1 cellular context compared by ENCODE assay signal in the genomic region with DNA sequence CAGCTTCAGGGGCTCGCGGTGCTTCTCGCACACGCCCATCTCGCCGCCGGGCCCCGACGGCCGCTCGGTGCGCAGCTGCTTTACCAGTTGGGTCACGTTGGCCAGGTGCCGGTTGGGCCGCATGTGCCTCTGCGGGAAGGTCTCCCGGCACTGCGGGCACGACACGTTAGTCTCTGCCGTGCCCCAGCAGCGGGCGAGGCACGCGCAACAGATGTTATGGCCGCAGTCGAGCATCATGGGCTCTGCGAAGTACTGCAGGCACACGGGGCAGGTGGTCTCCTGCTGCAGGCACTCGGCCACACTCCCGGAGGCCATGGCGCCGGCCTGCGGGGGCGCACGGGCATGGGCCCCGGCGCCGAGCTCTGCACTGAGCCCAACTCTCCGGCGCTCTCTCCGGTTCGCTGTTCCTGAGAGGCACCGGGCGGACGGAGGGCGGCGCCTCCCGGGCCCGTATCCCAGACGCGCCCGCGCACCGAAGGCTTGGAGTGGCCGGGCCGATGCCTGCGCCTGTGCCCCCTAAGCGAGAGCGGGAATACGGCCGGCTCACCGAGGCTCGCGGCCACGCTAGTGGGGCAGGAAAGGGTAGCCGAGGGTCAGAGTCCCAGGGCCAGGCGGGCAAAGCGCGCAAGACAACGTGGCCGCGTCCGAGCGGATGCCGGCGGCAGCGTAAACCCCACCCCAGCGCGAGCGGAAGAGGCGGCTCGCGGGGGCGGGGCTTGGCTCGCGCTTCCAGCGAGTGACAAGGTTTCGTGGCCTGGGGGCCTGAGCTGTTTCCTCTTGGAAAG.
A peak's percentile ranks its signal among the peaks of the same experiment; 100 is the strongest.
TF ChIP-seq lines count a peak whose summit lies in the region.

A gene with protein sequence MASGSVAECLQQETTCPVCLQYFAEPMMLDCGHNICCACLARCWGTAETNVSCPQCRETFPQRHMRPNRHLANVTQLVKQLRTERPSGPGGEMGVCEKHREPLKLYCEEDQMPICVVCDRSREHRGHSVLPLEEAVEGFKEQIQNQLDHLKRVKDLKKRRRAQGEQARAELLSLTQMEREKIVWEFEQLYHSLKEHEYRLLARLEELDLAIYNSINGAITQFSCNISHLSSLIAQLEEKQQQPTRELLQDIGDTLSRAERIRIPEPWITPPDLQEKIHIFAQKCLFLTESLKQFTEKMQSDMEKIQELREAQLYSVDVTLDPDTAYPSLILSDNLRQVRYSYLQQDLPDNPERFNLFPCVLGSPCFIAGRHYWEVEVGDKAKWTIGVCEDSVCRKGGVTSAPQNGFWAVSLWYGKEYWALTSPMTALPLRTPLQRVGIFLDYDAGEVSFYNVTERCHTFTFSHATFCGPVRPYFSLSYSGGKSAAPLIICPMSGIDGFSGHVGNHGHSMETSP (minus strand): TSS at position 668 of the 785 bp plus-strand sequence. CDS start 353 bp downstream, at position 315.

TF ChIP-seq in WTC11, 78 proteins besides CTCF, POLR2A, EP300 and RAD21 (continued from another document and continues in another):
- TF ChIP-seq ZNF219 (CRISPR knock-in tag; IDR thresholded peaks at IDR 0.05; ENCODE audit: borderline replicate concordance) (no peak), SOX15 (CRISPR knock-in tag; IDR thresholded peaks at IDR 0.05) (no peak), MYBL2 (CRISPR knock-in tag; IDR thresholded peaks at IDR 0.05) (peak; percentile 75; the same call in 1 of the 2 replicates), NFYB (CRISPR knock-in tag; conservative IDR thresholded peaks at IDR 0.05; ENCODE audit: low read depth) (no peak; the same call in 1 of the 2 replicates), KAT7 (CRISPR knock-in tag; IDR thresholded peaks at IDR 0.05; ENCODE audit: borderline replicate concordance) (peak; percentile 99), NFE2L1 (CRISPR knock-in tag; IDR thresholded peaks at IDR 0.05) (0 out of 2 replicates have a peak, but pooled peaks have one; percentile 60), ZNF138 (CRISPR knock-in tag; conservative IDR thresholded peaks at IDR 0.05) (no peak), FOXP1 (CRISPR knock-in tag; IDR thresholded peaks at IDR 0.05; ENCODE audit: borderline replicate concordance) (peak; percentile 88), PRRX2 (CRISPR knock-in tag; IDR thresholded peaks at IDR 0.05) (no peak), TCF7 (CRISPR knock-in tag; IDR thresholded peaks at IDR 0.05; ENCODE audit: low read depth) (0 out of 2 replicates have a peak, but pooled peaks have one; percentile 70), NR2C2 (CRISPR knock-in tag; IDR thresholded peaks at IDR 0.05) (no peak), ATF1 (CRISPR knock-in tag; IDR thresholded peaks at IDR 0.05) (peak; percentile 69), ATF3 (CRISPR knock-in tag; conservative IDR thresholded peaks at IDR 0.05) (no peak), NFATC4 (CRISPR knock-in tag; IDR thresholded peaks at IDR 0.05) (no peak), FOXK1 (CRISPR knock-in tag; IDR thresholded peaks at IDR 0.05) (peak; percentile 78; the same call in 1 of the 2 replicates), SMAD3 (CRISPR knock-in tag; IDR thresholded peaks at IDR 0.05; ENCODE audit: borderline replicate concordance) (no peak; the same call in 1 of the 2 replicates), ZNF512 (CRISPR knock-in tag; IDR thresholded peaks at IDR 0.05; ENCODE audit: borderline replicate concordance) (no peak), GTF2I (CRISPR knock-in tag; conservative IDR thresholded peaks at IDR 0.05) (no peak), NR3C1 (CRISPR knock-in tag; conservative IDR thresholded peaks at IDR 0.05; ENCODE audit: low read depth) (no peak), TEAD1 (CRISPR knock-in tag; IDR thresholded peaks at IDR 0.05) (peak; percentile 39), ARID4B (CRISPR knock-in tag; IDR thresholded peaks at IDR 0.05; ENCODE audit: borderline replicate concordance) (peak; percentile 41; the same call in 1 of the 2 replicates), CREB1 (CRISPR knock-in tag; IDR thresholded peaks at IDR 0.05) (0 out of 2 replicates have a peak, but pooled peaks have one; percentile 7), GABPB1 (CRISPR knock-in tag; IDR thresholded peaks at IDR 0.05) (peak; percentile 84), STAT6 (CRISPR knock-in tag; conservative IDR thresholded peaks at IDR 0.05; ENCODE audit: low read depth) (no peak), ZNF423 (CRISPR knock-in tag; IDR thresholded peaks at IDR 0.05) (no peak)
- TF ChIP-seq, protein P1, sequence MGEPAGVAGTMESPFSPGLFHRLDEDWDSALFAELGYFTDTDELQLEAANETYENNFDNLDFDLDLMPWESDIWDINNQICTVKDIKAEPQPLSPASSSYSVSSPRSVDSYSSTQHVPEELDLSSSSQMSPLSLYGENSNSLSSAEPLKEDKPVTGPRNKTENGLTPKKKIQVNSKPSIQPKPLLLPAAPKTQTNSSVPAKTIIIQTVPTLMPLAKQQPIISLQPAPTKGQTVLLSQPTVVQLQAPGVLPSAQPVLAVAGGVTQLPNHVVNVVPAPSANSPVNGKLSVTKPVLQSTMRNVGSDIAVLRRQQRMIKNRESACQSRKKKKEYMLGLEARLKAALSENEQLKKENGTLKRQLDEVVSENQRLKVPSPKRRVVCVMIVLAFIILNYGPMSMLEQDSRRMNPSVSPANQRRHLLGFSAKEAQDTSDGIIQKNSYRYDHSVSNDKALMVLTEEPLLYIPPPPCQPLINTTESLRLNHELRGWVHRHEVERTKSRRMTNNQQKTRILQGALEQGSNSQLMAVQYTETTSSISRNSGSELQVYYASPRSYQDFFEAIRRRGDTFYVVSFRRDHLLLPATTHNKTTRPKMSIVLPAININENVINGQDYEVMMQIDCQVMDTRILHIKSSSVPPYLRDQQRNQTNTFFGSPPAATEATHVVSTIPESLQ (CRISPR knock-in tag; IDR thresholded peaks at IDR 0.05) = 0 out of 2 replicates have a peak, but pooled peaks have one; percentile 22
- TF ChIP-seq, protein P2, sequence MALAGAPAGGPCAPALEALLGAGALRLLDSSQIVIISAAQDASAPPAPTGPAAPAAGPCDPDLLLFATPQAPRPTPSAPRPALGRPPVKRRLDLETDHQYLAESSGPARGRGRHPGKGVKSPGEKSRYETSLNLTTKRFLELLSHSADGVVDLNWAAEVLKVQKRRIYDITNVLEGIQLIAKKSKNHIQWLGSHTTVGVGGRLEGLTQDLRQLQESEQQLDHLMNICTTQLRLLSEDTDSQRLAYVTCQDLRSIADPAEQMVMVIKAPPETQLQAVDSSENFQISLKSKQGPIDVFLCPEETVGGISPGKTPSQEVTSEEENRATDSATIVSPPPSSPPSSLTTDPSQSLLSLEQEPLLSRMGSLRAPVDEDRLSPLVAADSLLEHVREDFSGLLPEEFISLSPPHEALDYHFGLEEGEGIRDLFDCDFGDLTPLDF (CRISPR knock-in tag; IDR thresholded peaks at IDR 0.05) = no peak
- TF ChIP-seq, protein P3, sequence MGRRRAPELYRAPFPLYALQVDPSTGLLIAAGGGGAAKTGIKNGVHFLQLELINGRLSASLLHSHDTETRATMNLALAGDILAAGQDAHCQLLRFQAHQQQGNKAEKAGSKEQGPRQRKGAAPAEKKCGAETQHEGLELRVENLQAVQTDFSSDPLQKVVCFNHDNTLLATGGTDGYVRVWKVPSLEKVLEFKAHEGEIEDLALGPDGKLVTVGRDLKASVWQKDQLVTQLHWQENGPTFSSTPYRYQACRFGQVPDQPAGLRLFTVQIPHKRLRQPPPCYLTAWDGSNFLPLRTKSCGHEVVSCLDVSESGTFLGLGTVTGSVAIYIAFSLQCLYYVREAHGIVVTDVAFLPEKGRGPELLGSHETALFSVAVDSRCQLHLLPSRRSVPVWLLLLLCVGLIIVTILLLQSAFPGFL (CRISPR knock-in tag; IDR thresholded peaks at IDR 0.05; ENCODE audit: borderline replicate concordance) = no peak
- TF ChIP-seq, protein P4, sequence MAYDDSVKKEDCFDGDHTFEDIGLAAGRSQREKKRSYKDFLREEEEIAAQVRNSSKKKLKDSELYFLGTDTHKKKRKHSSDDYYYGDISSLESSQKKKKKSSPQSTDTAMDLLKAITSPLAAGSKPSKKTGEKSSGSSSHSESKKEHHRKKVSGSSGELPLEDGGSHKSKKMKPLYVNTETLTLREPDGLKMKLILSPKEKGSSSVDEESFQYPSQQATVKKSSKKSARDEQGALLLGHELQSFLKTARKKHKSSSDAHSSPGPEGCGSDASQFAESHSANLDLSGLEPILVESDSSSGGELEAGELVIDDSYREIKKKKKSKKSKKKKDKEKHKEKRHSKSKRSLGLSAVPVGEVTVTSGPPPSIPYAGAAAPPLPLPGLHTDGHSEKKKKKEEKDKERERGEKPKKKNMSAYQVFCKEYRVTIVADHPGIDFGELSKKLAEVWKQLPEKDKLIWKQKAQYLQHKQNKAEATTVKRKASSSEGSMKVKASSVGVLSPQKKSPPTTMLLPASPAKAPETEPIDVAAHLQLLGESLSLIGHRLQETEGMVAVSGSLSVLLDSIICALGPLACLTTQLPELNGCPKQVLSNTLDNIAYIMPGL (CRISPR knock-in tag; IDR thresholded peaks at IDR 0.05) = peak; percentile 97
- TF ChIP-seq, protein P5, sequence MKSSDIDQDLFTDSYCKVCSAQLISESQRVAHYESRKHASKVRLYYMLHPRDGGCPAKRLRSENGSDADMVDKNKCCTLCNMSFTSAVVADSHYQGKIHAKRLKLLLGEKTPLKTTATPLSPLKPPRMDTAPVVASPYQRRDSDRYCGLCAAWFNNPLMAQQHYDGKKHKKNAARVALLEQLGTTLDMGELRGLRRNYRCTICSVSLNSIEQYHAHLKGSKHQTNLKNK (CRISPR knock-in tag; IDR thresholded peaks at IDR 0.05) = no peak
- TF ChIP-seq, protein P6, sequence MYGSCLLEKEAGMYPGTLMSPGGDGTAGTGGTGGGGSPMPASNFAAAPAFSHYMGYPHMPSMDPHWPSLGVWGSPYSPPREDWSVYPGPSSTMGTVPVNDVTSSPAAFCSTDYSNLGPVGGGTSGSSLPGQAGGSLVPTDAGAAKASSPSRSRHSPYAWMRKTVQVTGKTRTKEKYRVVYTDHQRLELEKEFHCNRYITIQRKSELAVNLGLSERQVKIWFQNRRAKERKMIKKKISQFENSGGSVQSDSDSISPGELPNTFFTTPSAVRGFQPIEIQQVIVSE (CRISPR knock-in tag; IDR thresholded peaks at IDR 0.05; ENCODE audit: borderline replicate concordance) = no peak
